Comparison of ENCODE assay signal across 10 cellular contexts in the genomic region with DNA sequence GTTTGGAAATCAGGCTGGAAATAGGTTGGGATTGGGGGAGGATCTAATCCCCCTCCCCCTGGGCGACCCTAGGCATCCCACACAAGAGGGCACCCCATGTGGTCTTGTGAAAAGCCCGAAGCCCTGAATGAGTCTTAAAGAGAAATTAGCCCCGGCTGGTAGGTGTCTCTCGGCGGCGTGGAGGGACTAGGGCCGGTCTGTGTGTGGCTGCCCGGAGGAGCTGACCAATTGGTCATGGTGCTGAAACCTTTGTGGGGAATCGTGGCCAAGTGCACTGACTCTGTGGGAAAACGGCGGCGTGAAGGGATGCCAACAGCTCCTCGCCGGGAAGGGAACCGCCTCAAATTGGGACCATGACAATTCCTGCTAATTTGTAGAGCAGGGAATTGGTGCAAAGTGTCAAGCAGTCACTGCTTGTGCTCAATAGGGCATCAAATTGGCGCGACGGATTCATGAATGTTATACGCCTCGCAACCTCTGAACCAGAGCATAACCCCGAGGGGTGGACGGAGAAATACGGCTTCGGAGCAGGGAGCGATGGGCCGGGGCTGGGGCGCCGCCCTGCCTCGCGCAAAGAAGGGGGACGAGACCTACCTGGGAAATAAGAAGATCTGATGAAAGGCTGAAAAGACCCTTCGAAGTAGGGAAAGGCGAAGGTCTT. TPM values are rescaled to one million over a fixed set of nuclear protein-coding genes. Genes with fewer than 3 reads are reported as not detected.
DNase-seq lines count a peak whose midpoint lies in the region; ATAC-seq and TF ChIP-seq lines count a peak whose summit lies in the region.
"Had no signal": no experiment of that assay in that cellular context is flagged by ENCODE, and none has a peak within 500 bp of the region (broad histone marks: within the 10 kb centered on the region; RNA-seq: fewer than 3 reads in every experiment).

No MANE protein-coding gene starts in this region.

- H3F3A ChIP-seq in neural cell (ENCODE audit: insufficient read depth, low read length, poor library complexity, severe bottlenecking): no peaks in the 10 kb centered on the region

- H4K20me1 ChIP-seq in neural cell (ENCODE audit: insufficient read depth): no peaks in the 10 kb centered on the region

- H3K27ac Mint-ChIP-seq in CD14-positive monocyte: no peak overlapping the region

- no peak overlapping the region for H3K4me2 ChIP-seq in neural cell (ENCODE audit: low read length)

- no peak overlapping the region for H3K4me3 ChIP-seq in neural cell (ENCODE audit: low read length)

- peaks cover 15% of the 10 kb centered on the region for H3K4me1 Mint-ChIP-seq in CD14-positive monocyte

- no peak for TF ChIP-seq EP300 in neural cell (conservative IDR thresholded peaks at IDR 0.05; ENCODE audit: poor library complexity, severe bottlenecking)

- no peak overlapping the region for H2AFZ ChIP-seq in neural cell (ENCODE audit: low read depth, low read length)

- H3K9me3 ChIP-seq in neural cell (ENCODE audit: low read length): peaks cover 2% of the 10 kb centered on the region
- H3K9me3 ChIP-seq: gastrocnemius medialis had no signal

- no peak overlapping the region for H3K9ac ChIP-seq in neural cell (ENCODE audit: low read length)

- ATAC-seq in GM21526 (IDR thresholded peaks at IDR 0.05; ENCODE audit: low FRiP score, unreplicated experiment) (no peak), HG03469 (IDR thresholded peaks at IDR 0.05; ENCODE audit: unreplicated experiment) (no peak)

- peaks cover 2 to 40% (median 24%) of the 10 kb centered on the region in 7 donors for H3K9me3 Mint-ChIP-seq in CD14-positive monocyte

- in situ Hi-C loops in GM13977 (cut with MboI; ENCODE audit: low pct_unique_long_range_greater_than_20kb, low sequenced_read_pairs, unreplicated experiment): loop anchor here (25.0 kb wide), 1 partner anchor 454 kb away; no protein-coding TSS in a partner anchor

- H3K79me2 ChIP-seq in neural cell (replicated peaks; ENCODE audit: insufficient read depth, low read length): no peaks in the 10 kb centered on the region

- TF ChIP-seq RAD21 in neural cell (conservative IDR thresholded peaks at IDR 0.05): no peak

- peaks cover 88 to 98% (median 97%) of the 10 kb centered on the region in 3 donors for H3K27me3 Mint-ChIP-seq in CD14-positive monocyte (ENCODE audit: low read depth in 3 of 3)

- no peaks in the 10 kb centered on the region for H3K9me2 ChIP-seq in neural cell (ENCODE audit: insufficient read depth, low read length)

- no peak overlapping the region for H3K27ac ChIP-seq in neural cell (ENCODE audit: low read length)
- H3K27ac ChIP-seq: gastrocnemius medialis had no signal

- H3K36me3 ChIP-seq in neural cell (ENCODE audit: insufficient read depth, low read length): no peaks in the 10 kb centered on the region
- H3K36me3 ChIP-seq: gastrocnemius medialis had no signal

- peak; percentile 45 for DNase-seq in GM13977 (ENCODE audit: low spot score)
- DNase-seq in RKO (ENCODE audit: low spot score): peak; percentile 5
- DNase-seq in fibroblast of gingiva (ENCODE audit: low read depth): peak; percentile 32
- no peak for DNase-seq in COLO668 (lab: John Stamatoyannopoulos, UW; ENCODE audit: unreplicated experiment)
- no peak for DNase-seq in CD14-positive monocyte (ENCODE audit: low spot score)
- DNase-seq: gastrocnemius medialis had no signal

- peaks cover 100% of the 10 kb centered on the region for H3K27me3 ChIP-seq in neural cell (ENCODE audit: insufficient read depth, low read depth, low read length)

- TF ChIP-seq CTCF in GM13977 (IDR thresholded peaks at IDR 0.05; ENCODE audit: extremely low read depth, insufficient read depth, missing control alignments) (no peak), neural cell (IDR thresholded peaks at IDR 0.05; ENCODE audit: poor library complexity, severe bottlenecking) (no peak), CD14-positive monocyte (IDR thresholded peaks at IDR 0.05) (no peak)

- peaks cover 0 to 5% of the 10 kb centered on the region in 2 donors for H3K36me3 Mint-ChIP-seq in CD14-positive monocyte

- H3K4me3 Mint-ChIP-seq in CD14-positive monocyte: peak overlapping the region in 1 of 2 donors; percentile 81

- intact Hi-C loops in CD14-positive monocyte (cut with micrococcal nuclease): no loop called here

TF ChIP-seq in neural cell, 6 proteins besides CTCF, POLR2A, EP300 and RAD21:
- TF ChIP-seq, protein P1, sequence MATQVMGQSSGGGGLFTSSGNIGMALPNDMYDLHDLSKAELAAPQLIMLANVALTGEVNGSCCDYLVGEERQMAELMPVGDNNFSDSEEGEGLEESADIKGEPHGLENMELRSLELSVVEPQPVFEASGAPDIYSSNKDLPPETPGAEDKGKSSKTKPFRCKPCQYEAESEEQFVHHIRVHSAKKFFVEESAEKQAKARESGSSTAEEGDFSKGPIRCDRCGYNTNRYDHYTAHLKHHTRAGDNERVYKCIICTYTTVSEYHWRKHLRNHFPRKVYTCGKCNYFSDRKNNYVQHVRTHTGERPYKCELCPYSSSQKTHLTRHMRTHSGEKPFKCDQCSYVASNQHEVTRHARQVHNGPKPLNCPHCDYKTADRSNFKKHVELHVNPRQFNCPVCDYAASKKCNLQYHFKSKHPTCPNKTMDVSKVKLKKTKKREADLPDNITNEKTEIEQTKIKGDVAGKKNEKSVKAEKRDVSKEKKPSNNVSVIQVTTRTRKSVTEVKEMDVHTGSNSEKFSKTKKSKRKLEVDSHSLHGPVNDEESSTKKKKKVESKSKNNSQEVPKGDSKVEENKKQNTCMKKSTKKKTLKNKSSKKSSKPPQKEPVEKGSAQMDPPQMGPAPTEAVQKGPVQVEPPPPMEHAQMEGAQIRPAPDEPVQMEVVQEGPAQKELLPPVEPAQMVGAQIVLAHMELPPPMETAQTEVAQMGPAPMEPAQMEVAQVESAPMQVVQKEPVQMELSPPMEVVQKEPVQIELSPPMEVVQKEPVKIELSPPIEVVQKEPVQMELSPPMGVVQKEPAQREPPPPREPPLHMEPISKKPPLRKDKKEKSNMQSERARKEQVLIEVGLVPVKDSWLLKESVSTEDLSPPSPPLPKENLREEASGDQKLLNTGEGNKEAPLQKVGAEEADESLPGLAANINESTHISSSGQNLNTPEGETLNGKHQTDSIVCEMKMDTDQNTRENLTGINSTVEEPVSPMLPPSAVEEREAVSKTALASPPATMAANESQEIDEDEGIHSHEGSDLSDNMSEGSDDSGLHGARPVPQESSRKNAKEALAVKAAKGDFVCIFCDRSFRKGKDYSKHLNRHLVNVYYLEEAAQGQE (IDR thresholded peaks at IDR 0.05; ENCODE audit: borderline replicate concordance): peak; percentile 84
- no peak for TF ChIP-seq TAF1 (IDR thresholded peaks at IDR 0.05; ENCODE audit: low read depth)
- peak; percentile 66 for TF ChIP-seq EZH2 (IDR thresholded peaks at IDR 0.05; ENCODE audit: borderline replicate concordance, insufficient read depth, low read length, poor library complexity, severe bottlenecking)
- no peak for TF ChIP-seq POLR2AphosphoS5 (IDR thresholded peaks at IDR 0.05)
- no peak for TF ChIP-seq SMC3 (conservative IDR thresholded peaks at IDR 0.05; ENCODE audit: poor library complexity)
TF ChIP-seq in neural cell: peak in this region for 2.

RNA-seq across cellular contexts. Expression of gene DBX1, which starts 1.5 kb away (rescaled TPM):
- polyA plus RNA-seq in neural cell (not detected in 2 replicates), CD14-positive monocyte (not detected)
- polyA minus RNA-seq in neural cell: not detected in 2 replicates
- polyA plus RNA-seq: thymus had no signal

Comparison
In these comparisons a context has a peak if more than half of its experiments do, and no peak if none do; other contexts are left out.
1. DNase-seq: peak in GM13977 (single experiment), RKO (single experiment) and fibroblast of gingiva (single experiment); none in COLO668 (single experiment) and CD14-positive monocyte (single experiment).